In genomic region chr20:46872315-46873211, GRCh38 we compare ENCODE assay signal across 1 cellular context.
TF ChIP-seq lines count a peak whose summit lies in the region.

No MANE protein-coding gene starts in this region.

TF ChIP-seq in HepG2, 621 proteins besides CTCF, POLR2A, EP300 and RAD21 (continued from another document):
- TF ChIP-seq, protein P1, sequence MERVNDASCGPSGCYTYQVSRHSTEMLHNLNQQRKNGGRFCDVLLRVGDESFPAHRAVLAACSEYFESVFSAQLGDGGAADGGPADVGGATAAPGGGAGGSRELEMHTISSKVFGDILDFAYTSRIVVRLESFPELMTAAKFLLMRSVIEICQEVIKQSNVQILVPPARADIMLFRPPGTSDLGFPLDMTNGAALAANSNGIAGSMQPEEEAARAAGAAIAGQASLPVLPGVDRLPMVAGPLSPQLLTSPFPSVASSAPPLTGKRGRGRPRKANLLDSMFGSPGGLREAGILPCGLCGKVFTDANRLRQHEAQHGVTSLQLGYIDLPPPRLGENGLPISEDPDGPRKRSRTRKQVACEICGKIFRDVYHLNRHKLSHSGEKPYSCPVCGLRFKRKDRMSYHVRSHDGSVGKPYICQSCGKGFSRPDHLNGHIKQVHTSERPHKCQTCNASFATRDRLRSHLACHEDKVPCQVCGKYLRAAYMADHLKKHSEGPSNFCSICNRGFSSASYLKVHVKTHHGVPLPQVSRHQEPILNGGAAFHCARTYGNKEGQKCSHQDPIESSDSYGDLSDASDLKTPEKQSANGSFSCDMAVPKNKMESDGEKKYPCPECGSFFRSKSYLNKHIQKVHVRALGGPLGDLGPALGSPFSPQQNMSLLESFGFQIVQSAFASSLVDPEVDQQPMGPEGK (CRISPR knock-in tag; IDR thresholded peaks at IDR 0.05): no peak
- TF ChIP-seq, protein P2, sequence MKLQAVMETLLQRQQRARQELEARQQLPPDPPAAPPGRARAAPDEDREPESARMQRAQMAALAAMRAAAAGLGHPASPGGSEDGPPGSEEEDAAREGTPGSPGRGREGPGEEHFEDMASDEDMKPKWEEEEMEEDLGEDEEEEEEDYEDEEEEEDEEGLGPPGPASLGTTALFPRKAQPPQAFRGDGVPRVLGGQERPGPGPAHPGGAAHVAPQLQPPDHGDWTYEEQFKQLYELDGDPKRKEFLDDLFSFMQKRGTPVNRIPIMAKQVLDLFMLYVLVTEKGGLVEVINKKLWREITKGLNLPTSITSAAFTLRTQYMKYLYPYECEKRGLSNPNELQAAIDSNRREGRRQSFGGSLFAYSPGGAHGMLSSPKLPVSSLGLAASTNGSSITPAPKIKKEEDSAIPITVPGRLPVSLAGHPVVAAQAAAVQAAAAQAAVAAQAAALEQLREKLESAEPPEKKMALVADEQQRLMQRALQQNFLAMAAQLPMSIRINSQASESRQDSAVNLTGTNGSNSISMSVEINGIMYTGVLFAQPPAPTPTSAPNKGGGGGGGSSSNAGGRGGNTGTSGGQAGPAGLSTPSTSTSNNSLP (IDR thresholded peaks at IDR 0.05; ENCODE audit: low read depth, low read length): no peak
- TF ChIP-seq ZNF550 (CRISPR knock-in tag; IDR thresholded peaks at IDR 0.05; ENCODE audit: borderline replicate concordance) (no peak), GABPB1 (CRISPR knock-in tag; IDR thresholded peaks at IDR 0.05) (peak; percentile 27; the same call in 1 of the 2 replicates)
- TF ChIP-seq, protein P3, sequence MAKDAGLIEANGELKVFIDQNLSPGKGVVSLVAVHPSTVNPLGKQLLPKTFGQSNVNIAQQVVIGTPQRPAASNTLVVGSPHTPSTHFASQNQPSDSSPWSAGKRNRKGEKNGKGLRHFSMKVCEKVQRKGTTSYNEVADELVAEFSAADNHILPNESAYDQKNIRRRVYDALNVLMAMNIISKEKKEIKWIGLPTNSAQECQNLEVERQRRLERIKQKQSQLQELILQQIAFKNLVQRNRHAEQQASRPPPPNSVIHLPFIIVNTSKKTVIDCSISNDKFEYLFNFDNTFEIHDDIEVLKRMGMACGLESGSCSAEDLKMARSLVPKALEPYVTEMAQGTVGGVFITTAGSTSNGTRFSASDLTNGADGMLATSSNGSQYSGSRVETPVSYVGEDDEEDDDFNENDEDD (CRISPR knock-in tag; IDR thresholded peaks at IDR 0.05; ENCODE audit: borderline replicate concordance): no peak
